ENCODE assay signal across 9 cellular contexts in genomic region chr12:38892090-38892786, GRCh38. TPM values are rescaled to one million over a fixed set of nuclear protein-coding genes. Genes with fewer than 3 reads are reported as not detected.
DNase-seq lines count a peak whose midpoint lies in the region; ATAC-seq, FAIRE-seq and TF ChIP-seq lines count a peak whose summit lies in the region.
"Had no signal": no experiment of that assay in that cellular context is flagged by ENCODE, and none has a peak within 500 bp of the region (broad histone marks: within the 10 kb centered on the region; RNA-seq: fewer than 3 reads in every experiment).

No MANE protein-coding gene starts in this region.

- no peaks in the 10 kb centered on the region for H3K9me3 ChIP-seq in astrocyte (ENCODE audit: insufficient read depth, low read depth, low read length)
- no peaks in the 10 kb centered on the region for H3K9me3 ChIP-seq in mucosa of rectum (ENCODE audit: control insufficient read depth in 2 of 2, low read length in 2 of 2)
- no peaks in the 10 kb centered on the region; the same call in 1 of the 2 replicates for H3K9me3 ChIP-seq in PC-9 (ENCODE audit: insufficient read depth, low read depth)

- H3K4me3 ChIP-seq in astrocyte (ENCODE audit: insufficient read depth, low read depth, low read length): no peak overlapping the region
- H3K4me3 ChIP-seq in mucosa of rectum (ENCODE audit: low read length in 2 of 2): peak overlapping the region; percentile 1 to 20
- H3K4me3 ChIP-seq in PC-9: no peak overlapping the region

- H3K4me2 ChIP-seq in astrocyte (ENCODE audit: low read length) (no peak overlapping the region), PC-9 (no peak overlapping the region)

- no peaks in the 10 kb centered on the region for H3K9me2 ChIP-seq in PC-9 (ENCODE audit: insufficient read depth)

- no peak overlapping the region for H2AFZ ChIP-seq in astrocyte (ENCODE audit: low read depth, low read length)
- H2AFZ ChIP-seq in PC-9: no peak overlapping the region

- DNase-seq in astrocyte (ENCODE audit: low read depth): peak; percentile 35
- DNase-seq in PC-9: no peak
- DNase-seq in GM10266 (ENCODE audit: extremely low spot score): no peak
- no peak for DNase-seq in NCI-H1694 (lab: John Stamatoyannopoulos, UW)
- DNase-seq: effector CD8-positive, alpha-beta T cell; stimulated activated CD4-positive, alpha-beta T cell treated with anti-CD3 and anti-CD28 coated beads, Interleukin-2, amount 100 ng/mL, for 48 hours had no signal

- no peaks in the 10 kb centered on the region for H3K27me3 Mint-ChIP-seq in astrocyte (ENCODE audit: low read depth, unreplicated experiment)

- H3K27ac Mint-ChIP-seq in astrocyte (ENCODE audit: unreplicated experiment): no peak overlapping the region

- peaks cover 2% of the 10 kb centered on the region for H3K9me3 Mint-ChIP-seq in astrocyte (ENCODE audit: unreplicated experiment)

- H3K9ac ChIP-seq in astrocyte (ENCODE audit: low read length) (no peak overlapping the region), mucosa of rectum (ENCODE audit: low read depth in 1 of 2, low read length in 2 of 2) (no peak overlapping the region)

- TF ChIP-seq CTCF in astrocyte (IDR thresholded peaks at IDR 0.05; ENCODE audit: insufficient read depth, low read depth, low read length): no peak
- no peak for TF ChIP-seq CTCF in PC-9 (conservative IDR thresholded peaks at IDR 0.05)
- TF ChIP-seq CTCF in GM10266 (IDR thresholded peaks at IDR 0.05; ENCODE audit: control insufficient read depth, insufficient read depth, low read depth, missing control alignments): no peak

- ATAC-seq in GM18870 (IDR thresholded peaks at IDR 0.05; ENCODE audit: unreplicated experiment) (peak; percentile 55), HG02642 (IDR thresholded peaks at IDR 0.05; ENCODE audit: poor library complexity, unreplicated experiment) (peak; percentile 65)

- no TSS peak for BruUV-seq in PC-9 (replicated peaks; lab: Mats Ljungman, UMichigan)

- H3K79me2 ChIP-seq in astrocyte (ENCODE audit: insufficient read depth, low read length): no peaks in the 10 kb centered on the region
- H3K79me2 ChIP-seq in PC-9 (ENCODE audit: low read depth): no peaks in the 10 kb centered on the region

- peaks cover 5% of the 10 kb centered on the region for H3K4me1 Mint-ChIP-seq in astrocyte (ENCODE audit: low read depth, unreplicated experiment)

- CTCF ChIA-PET in PC-9 (lab: Charles Lee): no interaction called here

- H3K36me3 ChIP-seq in astrocyte (ENCODE audit: insufficient read depth, low read length) (no peaks in the 10 kb centered on the region), mucosa of rectum (ENCODE audit: control insufficient read depth in 2 of 2, insufficient read depth in 2 of 2, low read length in 2 of 2) (no peaks in the 10 kb centered on the region), PC-9 (ENCODE audit: low read depth) (no peaks in the 10 kb centered on the region)

- intact Hi-C loops in PC-9 (cut with micrococcal nuclease; ENCODE audit: unreplicated experiment): no loop called here

- no peaks in the 10 kb centered on the region for H3K4me1 ChIP-seq in astrocyte (ENCODE audit: insufficient read depth, low read length)
- H3K4me1 ChIP-seq in mucosa of rectum (ENCODE audit: control insufficient read depth in 2 of 2, insufficient read depth in 2 of 2, low read length in 2 of 2): peaks cover 0 to 26% of the 10 kb centered on the region in 2 donors
- no peaks in the 10 kb centered on the region for H3K4me1 ChIP-seq in PC-9 (replicated peaks; ENCODE audit: insufficient read depth)

- peak; percentile 32 for FAIRE-seq in astrocyte (lab: Jason Lieb, UNC)

- H3K27me3 ChIP-seq in astrocyte (ENCODE audit: insufficient read depth, low read length): no peaks in the 10 kb centered on the region
- H3K27me3 ChIP-seq in mucosa of rectum (ENCODE audit: control insufficient read depth in 2 of 2, insufficient read depth in 2 of 2, low read length in 2 of 2): no peaks in the 10 kb centered on the region
- H3K27me3 ChIP-seq in PC-9 (ENCODE audit: insufficient read depth, low read depth): no peaks in the 10 kb centered on the region

- POLR2A ChIA-PET in PC-9 (lab: Charles Lee; ENCODE audit: unreplicated experiment): no interaction called here

- no peaks in the 10 kb centered on the region for H3K36me3 Mint-ChIP-seq in astrocyte (ENCODE audit: low read depth, unreplicated experiment)

- H4K20me1 ChIP-seq in astrocyte (ENCODE audit: insufficient read depth, low read length): no peaks in the 10 kb centered on the region
- H4K20me1 ChIP-seq in PC-9 (ENCODE audit: insufficient read depth): no peaks in the 10 kb centered on the region; the same call in 1 of the 2 replicates

- no peaks in the 10 kb centered on the region; the same call in 1 of the 2 replicates for H3F3A ChIP-seq in PC-9 (ENCODE audit: insufficient read depth, low read depth)

- H3K4me3 Mint-ChIP-seq in astrocyte (ENCODE audit: unreplicated experiment): no peak overlapping the region

- H3K27ac ChIP-seq in astrocyte (ENCODE audit: low read depth, low read length) (no peak overlapping the region), mucosa of rectum (ENCODE audit: low read depth in 2 of 2, low read length in 2 of 2) (peak overlapping the region in 1 of 2 donors; percentile 58), PC-9 (no peak overlapping the region)

RNA-seq across cellular contexts. Expression of gene CPNE8, which starts 13.2 kb away (rescaled TPM):
- 9.1 and 9.4 TPM in 2 replicates for total RNA-seq in astrocyte
- total RNA-seq in PC-9 (2021): 10.7 and 18.3 TPM in 2 replicates

Comparison
In these comparisons a context has a peak if more than half of its experiments do, and no peak if none do; other contexts are left out.
1. H3K4me3 ChIP-seq: peak in mucosa of rectum (2 of 2); none in astrocyte (single experiment) and PC-9 (single experiment).